20 cellular contexts compared by ENCODE assay signal in genomic region chr20:59171986-59172385, GRCh38. TPM values are rescaled to one million over a fixed set of nuclear protein-coding genes. Genes with fewer than 3 reads are reported as not detected.
A peak's percentile ranks its signal among the peaks of the same experiment; 100 is the strongest.
DNase-seq lines count a peak whose midpoint lies in the region; ATAC-seq and TF ChIP-seq lines count a peak whose summit lies in the region.
"Had no signal": no experiment of that assay in that cellular context is flagged by ENCODE, and none has a peak within 500 bp of the region (broad histone marks: within the 10 kb centered on the region; RNA-seq: fewer than 3 reads in every experiment).

No MANE protein-coding gene starts in this region.

- no peaks in the 10 kb centered on the region for H3K9me3 ChIP-seq in testis
- H3K9me3 ChIP-seq: A549 had no signal

- H3K36me3 ChIP-seq in testis (ENCODE audit: low read depth, missing control alignments), result no peaks in the 10 kb centered on the region

- no peaks in the 10 kb centered on the region for H3K9me3 Mint-ChIP-seq in activated naive CD4-positive, alpha-beta T cell treated with anti-CD3 and anti-CD28 coated beads, Interleukin-2, amount 50 U/mL, for 24 hours
- peaks cover 16% of the 10 kb centered on the region for H3K9me3 Mint-ChIP-seq in activated naive CD4-positive, alpha-beta T cell treated with anti-CD3 and anti-CD28 coated beads, Interleukin-2, amount 10 ng/mL, durations not matched to agents 7 days and 5 days
- no peaks in the 10 kb centered on the region for H3K9me3 Mint-ChIP-seq in T-cell

- CTCF ChIA-PET in activated naive CD4-positive, alpha-beta T cell treated with anti-CD3 and anti-CD28 coated beads, Interleukin-2, amount 10 ng/mL, durations not matched to agents 7 days and 5 days (lab: Charles Lee), result interaction anchor here (2.3 kb wide), 1 partner anchor 35 kb away, joined by 9 read pairs; no protein-coding TSS in a partner anchor
- CTCF ChIA-PET in T-cell (lab: Charles Lee), result no interaction called here

- TF ChIP-seq CTCF in testis (IDR thresholded peaks at IDR 0.05), result no peak

- TF ChIP-seq POLR2A in testis (IDR thresholded peaks at IDR 0.05), result no peak
- no peak for TF ChIP-seq POLR2A in erythroblast (IDR thresholded peaks at IDR 0.05; ENCODE audit: low read length)

- H3K4me3 ChIP-seq in testis, result no peak overlapping the region
- H3K4me3 ChIP-seq: A549, PC-9 had no signal

- no peak for ATAC-seq in T-cell (replicated peaks in 1 of 4)
- ATAC-seq: A549, HCT116, HepG2 had no signal

- no peaks in the 10 kb centered on the region for H3K27me3 ChIP-seq in testis

- WGBS in testis, 2 donors, result 85 to 88% methylated on average over 8 of the region's 8 CpGs

- no peak for DNase-seq in activated naive CD4-positive, alpha-beta T cell treated with anti-CD3 and anti-CD28 coated beads, Interleukin-2, amount 10 ng/mL, durations not matched to agents 7 days and 5 days
- DNase-seq in T-cell, result no peak
- DNase-seq in islet precursor cell, result peak; percentile 6
- DNase-seq in testis, result peak; percentile 4
- no peak for DNase-seq in NCI-H2029 treated with DMSO at 0.1 percent for 48 hours (lab: John Stamatoyannopoulos, UW)
- DNase-seq in erythroblast (lab: John Stamatoyannopoulos, UW), result no peak
- DNase-seq: DMS79, GOT3, KBM-7, NCI-H1694 treated with DMSO at 0.1 percent for 48 hours, NCI-H2107, NCI-H226, NCI-H524, NCI-H82, PC-9 had no signal

- no peak overlapping the region for H3K4me3 Mint-ChIP-seq in activated naive CD4-positive, alpha-beta T cell treated with anti-CD3 and anti-CD28 coated beads, Interleukin-2, amount 50 U/mL, for 24 hours
- no peak overlapping the region for H3K4me3 Mint-ChIP-seq in activated naive CD4-positive, alpha-beta T cell treated with anti-CD3 and anti-CD28 coated beads, Interleukin-2, amount 10 ng/mL, durations not matched to agents 7 days and 5 days
- no peak overlapping the region for H3K4me3 Mint-ChIP-seq in T-cell

- peaks cover 98% of the 10 kb centered on the region for H3K4me1 Mint-ChIP-seq in activated naive CD4-positive, alpha-beta T cell treated with anti-CD3 and anti-CD28 coated beads, Interleukin-2, amount 50 U/mL, for 24 hours
- H3K4me1 Mint-ChIP-seq in activated naive CD4-positive, alpha-beta T cell treated with anti-CD3 and anti-CD28 coated beads, Interleukin-2, amount 10 ng/mL, durations not matched to agents 7 days and 5 days, result peaks cover 79% of the 10 kb centered on the region
- peaks cover 91 to 98% (median 95%) of the 10 kb centered on the region in 3 donors for H3K4me1 Mint-ChIP-seq in T-cell

- POLR2A ChIA-PET in T-cell (lab: Charles Lee), result no interaction called here

- peaks cover 23% of the 10 kb centered on the region for H3K36me3 Mint-ChIP-seq in activated naive CD4-positive, alpha-beta T cell treated with anti-CD3 and anti-CD28 coated beads, Interleukin-2, amount 50 U/mL, for 24 hours
- H3K36me3 Mint-ChIP-seq in activated naive CD4-positive, alpha-beta T cell treated with anti-CD3 and anti-CD28 coated beads, Interleukin-2, amount 10 ng/mL, durations not matched to agents 7 days and 5 days, result peaks cover 70% of the 10 kb centered on the region
- peaks cover 71% of the 10 kb centered on the region for H3K36me3 Mint-ChIP-seq in T-cell

- intact Hi-C loops in testis (cut with DNase I; ENCODE audit: low total_unique reads), result no loop called here

- peak overlapping the region; percentile 55 for H3K27ac Mint-ChIP-seq in activated naive CD4-positive, alpha-beta T cell treated with anti-CD3 and anti-CD28 coated beads, Interleukin-2, amount 50 U/mL, for 24 hours
- H3K27ac Mint-ChIP-seq in activated naive CD4-positive, alpha-beta T cell treated with anti-CD3 and anti-CD28 coated beads, Interleukin-2, amount 10 ng/mL, durations not matched to agents 7 days and 5 days, result no peak overlapping the region
- H3K27ac Mint-ChIP-seq in T-cell, result peak overlapping the region; percentile 67 to 99

- no peaks in the 10 kb centered on the region for H3K27me3 Mint-ChIP-seq in activated naive CD4-positive, alpha-beta T cell treated with anti-CD3 and anti-CD28 coated beads, Interleukin-2, amount 50 U/mL, for 24 hours
- no peaks in the 10 kb centered on the region for H3K27me3 Mint-ChIP-seq in activated naive CD4-positive, alpha-beta T cell treated with anti-CD3 and anti-CD28 coated beads, Interleukin-2, amount 10 ng/mL, durations not matched to agents 7 days and 5 days
- H3K27me3 Mint-ChIP-seq in T-cell, result no peaks in the 10 kb centered on the region

- H3K27ac ChIP-seq in testis, result peak overlapping the region in 1 of 2 donors; percentile 24
- H3K27ac ChIP-seq: A549, PC-9 had no signal

- peaks cover 10% of the 10 kb centered on the region for H3K4me1 ChIP-seq in testis
- H3K4me1 ChIP-seq: A549 had no signal

RNA-seq across cellular contexts. Expression of gene ZNF831, which starts 8.4 kb away (rescaled TPM):
- total RNA-seq in T-cell (10 to 100 TPM; 23.1 to 48.0 (median 29.7) TPM), testis (1 to 10 TPM; 4.0 to 4.8 TPM)
- 0.99 TPM for polyA plus RNA-seq in testis (ENCODE audit: insufficient read depth, low read depth, low replicate concordance)
- total RNA-seq: HepG2, PC-9 had no signal
- polyA plus RNA-seq: A549, BJ, HepG2 had no signal

Comparison
In these comparisons a context has a peak if more than half of its experiments do, and no peak if none do; other contexts are left out.
1. DNase-seq: peak in islet precursor cell (single experiment) and testis (single experiment); none in activated naive CD4-positive, alpha-beta T cell treated with anti-CD3 and anti-CD28 coated beads, Interleukin-2, amount 10 ng/mL, durations not matched to agents 7 days and 5 days (single experiment), T-cell (0 of 34), NCI-H2029 treated with DMSO at 0.1 percent for 48 hours (single experiment) and erythroblast (0 of 2).
2. RNA of gene ZNF831, which starts 8.4 kb away (total RNA-seq): 23.1 to 48.0 TPM in T-cell; 4.0 to 4.8 TPM in testis; every median in the first group is over 4 times any median in the second.